In the genomic region with DNA sequence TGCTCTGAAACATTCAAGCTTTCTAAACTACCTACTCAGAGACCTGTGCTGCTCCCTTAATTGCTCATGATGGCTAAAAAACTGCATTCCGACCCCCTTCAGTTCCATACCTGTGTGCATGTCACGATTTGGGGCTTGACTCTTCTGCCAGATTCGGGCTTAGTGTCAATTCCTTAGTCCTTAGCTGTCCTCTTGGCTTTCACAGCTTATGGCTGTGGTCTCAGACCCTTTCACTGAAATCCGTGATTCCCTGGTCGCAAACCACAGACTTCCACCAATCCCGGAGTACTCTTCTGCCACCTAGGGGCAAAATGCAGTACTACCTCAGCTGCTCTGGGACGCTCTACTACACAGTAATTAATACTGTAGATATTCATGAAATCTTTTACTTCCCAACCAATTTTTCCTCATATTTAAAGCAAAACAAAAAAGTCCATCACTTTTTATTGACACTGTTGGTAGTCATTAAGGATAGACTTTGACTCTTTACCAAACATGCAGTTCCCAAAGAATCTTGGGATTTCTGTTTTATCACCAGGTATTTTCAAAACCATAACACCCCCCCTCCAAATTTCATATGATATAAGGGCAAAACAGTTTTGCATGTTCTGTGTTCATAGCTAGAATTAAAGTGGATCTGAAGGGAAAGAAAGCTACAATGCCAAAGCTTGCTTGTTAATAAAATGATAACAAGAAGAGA, we compare ENCODE assay signal across 7 cellular contexts.
A peak's percentile ranks its signal among the peaks of the same experiment; 100 is the strongest.
DNase-seq lines count a peak whose midpoint lies in the region; ATAC-seq, FAIRE-seq and TF ChIP-seq lines count a peak whose summit lies in the region.

No MANE protein-coding gene starts in this region.

- no peak overlapping the region for H3K4me3 ChIP-seq in GM06990 (replicated peaks; ENCODE audit: low read depth, low read length)
- no peak overlapping the region for H3K4me3 ChIP-seq in SJCRH30
- H3K4me3 ChIP-seq in K562, result no peak overlapping the region
- H3K4me3 ChIP-seq in iPS-20b (ENCODE audit: low read length), result peak overlapping the region; percentile 41

- intact Hi-C loops in K562 (cut with micrococcal nuclease), result no loop called here

- H3K27me3 ChIP-seq in GM06990 (replicated peaks; ENCODE audit: control insufficient read depth, insufficient read depth, low read length), result no peaks in the 10 kb centered on the region
- H3K27me3 ChIP-seq in SJCRH30, result no peaks in the 10 kb centered on the region
- no peaks in the 10 kb centered on the region for H3K27me3 ChIP-seq in K562 (ENCODE audit: control insufficient read depth in 2 of 2, insufficient read depth in 2 of 2, low read length in 2 of 2)
- no peaks in the 10 kb centered on the region for H3K27me3 ChIP-seq in iPS-20b (ENCODE audit: insufficient read depth, low read length)

- no peaks in the 10 kb centered on the region for H3K4me1 ChIP-seq in SJCRH30
- no peaks in the 10 kb centered on the region for H3K4me1 ChIP-seq in K562 (replicated peaks in 1 of 2; ENCODE audit: control insufficient read depth in 2 of 2, insufficient read depth in 2 of 2, low read length in 2 of 2)
- H3K4me1 ChIP-seq in iPS-20b (ENCODE audit: insufficient read depth, low read length), result peaks cover 8% of the 10 kb centered on the region; the same call in 1 of the 2 replicates

- H3K27ac ChIP-seq in SJCRH30, result no peak overlapping the region
- no peak overlapping the region for H3K27ac ChIP-seq in K562 (ENCODE audit: extremely low read depth, low read depth, low read length)
- H3K27ac ChIP-seq in iPS-20b (ENCODE audit: low read length), result no peak overlapping the region

- peak; percentile 40 for FAIRE-seq in K562 (lab: Jason Lieb, UNC)

- H3K36me3 ChIP-seq in GM06990 (ENCODE audit: control insufficient read depth, insufficient read depth, low read length), result no peaks in the 10 kb centered on the region
- no peaks in the 10 kb centered on the region for H3K36me3 ChIP-seq in SJCRH30
- H3K36me3 ChIP-seq in K562 (ENCODE audit: control insufficient read depth, insufficient read depth, low read length), result no peaks in the 10 kb centered on the region
- no peaks in the 10 kb centered on the region for H3K36me3 ChIP-seq in iPS-20b (ENCODE audit: insufficient read depth, low read depth, low read length)

- peak in 1 of 2 experiments; percentile 58; a peak in 2 of 4 replicates for TF ChIP-seq RAD21 in K562 (CRISPR knock-in tag; conservative IDR thresholded peaks at IDR 0.05 in 1 of 2, IDR thresholded peaks at IDR 0.05 in 1 of 2)

- BruUV-seq in K562 (replicated peaks; lab: Mats Ljungman, UMichigan), result no TSS peak

- no peaks in the 10 kb centered on the region for H4K20me1 ChIP-seq in K562 (replicated peaks; ENCODE audit: control insufficient read depth, insufficient read depth, low read length)

- H3K9ac ChIP-seq in K562 (ENCODE audit: insufficient read depth in 1 of 2, low read depth in 2 of 2, low read length in 2 of 2), result no peak overlapping the region
- peak overlapping the region; percentile 33; the same call in 1 of the 2 replicates for H3K9ac ChIP-seq in iPS-20b (ENCODE audit: low read depth, low read length)

- H3K4me2 ChIP-seq in K562 (ENCODE audit: insufficient read depth, low read length), result no peak overlapping the region

- ATAC-seq in GM21526 (IDR thresholded peaks at IDR 0.05; ENCODE audit: low FRiP score, unreplicated experiment) (peak; percentile 74), K562 (peak; percentile 71; the same call in 1 of the 3 replicates)

- no peak overlapping the region for H2AFZ ChIP-seq in K562 (ENCODE audit: low read depth, low read length)

- POLR2A ChIA-PET in K562 (lab: Yijun Ruan, JAX), result no interaction called here

- peak; percentile 4 for DNase-seq in GM06990 (ENCODE audit: extremely low read depth, insufficient read length)
- peak; percentile 30 for DNase-seq in HuH-7 (ENCODE audit: low spot score)
- peak; percentile 65 to 85 for DNase-seq in SJCRH30
- peak; percentile 18 to 52 (median 38) for DNase-seq in K562 (ENCODE audit: extremely low read depth in 1 of 4, low spot score in 3 of 4)
- peak; percentile 17 for DNase-seq in stimulated activated CD4-positive, alpha-beta T cell treated with anti-CD3 and anti-CD28 coated beads, Interleukin-12 subunit alpha, Interleukin-12 subunit beta, amount 100 ng/mL, for 4 hours

- TF ChIP-seq EP300 in K562 (IDR thresholded peaks at IDR 0.05; ENCODE audit: low read length), result no peak

- no peaks in the 10 kb centered on the region for H3K9me1 ChIP-seq in K562 (ENCODE audit: control insufficient read depth, insufficient read depth, low read length)

- CTCF ChIA-PET in K562 (lab: Yijun Ruan, JAX; ENCODE audit: low intra/inter-chr PET ratio), result interaction anchor here (0.6 kb wide), 1 partner anchor 294 kb away, joined by 3 read pairs; no protein-coding TSS in a partner anchor

- no peak for TF ChIP-seq POLR2A in K562 (conservative IDR thresholded peaks at IDR 0.05)

- H3K79me2 ChIP-seq in K562 (ENCODE audit: control insufficient read depth, insufficient read depth, low read length), result no peaks in the 10 kb centered on the region

- H3K9me3 ChIP-seq in SJCRH30 (replicated peaks) (no peaks in the 10 kb centered on the region), K562 (replicated peaks; ENCODE audit: control insufficient read depth, insufficient read depth, low read depth, low read length) (no peaks in the 10 kb centered on the region), iPS-20b (ENCODE audit: insufficient read depth, low read depth, low read length) (no peaks in the 10 kb centered on the region)

- WGBS in K562 (ENCODE audit: insufficient coverage, low coverage, missing lambda C conversion rate), result 2% methylated on average over 7 of the region's 7 CpGs

- in situ Hi-C loops in K562 (cut with MboI), result no loop called here

- peak; percentile 89 for TF ChIP-seq CTCF in GM06990 (IDR thresholded peaks at IDR 0.05; ENCODE audit: insufficient read depth, low read length, poor library complexity, severe bottlenecking)
- peak; percentile 48 to 69 (median 62) for TF ChIP-seq CTCF in K562 (IDR thresholded peaks at IDR 0.05 in 2 of 3, conservative IDR thresholded peaks at IDR 0.05 in 1 of 3; ENCODE audit: insufficient read depth in 2 of 3, low read depth in 1 of 3, low read length in 3 of 3)

TF ChIP-seq in K562, 482 proteins besides CTCF, POLR2A, EP300 and RAD21 (continues in another document):
- TF ChIP-seq, protein P1, sequence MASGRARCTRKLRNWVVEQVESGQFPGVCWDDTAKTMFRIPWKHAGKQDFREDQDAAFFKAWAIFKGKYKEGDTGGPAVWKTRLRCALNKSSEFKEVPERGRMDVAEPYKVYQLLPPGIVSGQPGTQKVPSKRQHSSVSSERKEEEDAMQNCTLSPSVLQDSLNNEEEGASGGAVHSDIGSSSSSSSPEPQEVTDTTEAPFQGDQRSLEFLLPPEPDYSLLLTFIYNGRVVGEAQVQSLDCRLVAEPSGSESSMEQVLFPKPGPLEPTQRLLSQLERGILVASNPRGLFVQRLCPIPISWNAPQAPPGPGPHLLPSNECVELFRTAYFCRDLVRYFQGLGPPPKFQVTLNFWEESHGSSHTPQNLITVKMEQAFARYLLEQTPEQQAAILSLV (tag; IDR thresholded peaks at IDR 0.05), result no peak
- no peak for TF ChIP-seq ZNF695 (CRISPR knock-in tag; IDR thresholded peaks at IDR 0.05)
- TF ChIP-seq LARP7 (IDR thresholded peaks at IDR 0.05), result no peak
- no peak for TF ChIP-seq SMAD4 (CRISPR knock-in tag; conservative IDR thresholded peaks at IDR 0.05)
- no peak for TF ChIP-seq HMGN3 (IDR thresholded peaks at IDR 0.05; ENCODE audit: borderline replicate concordance, extremely low read depth, insufficient read length, low read depth, low read length)
- TF ChIP-seq, protein P2, sequence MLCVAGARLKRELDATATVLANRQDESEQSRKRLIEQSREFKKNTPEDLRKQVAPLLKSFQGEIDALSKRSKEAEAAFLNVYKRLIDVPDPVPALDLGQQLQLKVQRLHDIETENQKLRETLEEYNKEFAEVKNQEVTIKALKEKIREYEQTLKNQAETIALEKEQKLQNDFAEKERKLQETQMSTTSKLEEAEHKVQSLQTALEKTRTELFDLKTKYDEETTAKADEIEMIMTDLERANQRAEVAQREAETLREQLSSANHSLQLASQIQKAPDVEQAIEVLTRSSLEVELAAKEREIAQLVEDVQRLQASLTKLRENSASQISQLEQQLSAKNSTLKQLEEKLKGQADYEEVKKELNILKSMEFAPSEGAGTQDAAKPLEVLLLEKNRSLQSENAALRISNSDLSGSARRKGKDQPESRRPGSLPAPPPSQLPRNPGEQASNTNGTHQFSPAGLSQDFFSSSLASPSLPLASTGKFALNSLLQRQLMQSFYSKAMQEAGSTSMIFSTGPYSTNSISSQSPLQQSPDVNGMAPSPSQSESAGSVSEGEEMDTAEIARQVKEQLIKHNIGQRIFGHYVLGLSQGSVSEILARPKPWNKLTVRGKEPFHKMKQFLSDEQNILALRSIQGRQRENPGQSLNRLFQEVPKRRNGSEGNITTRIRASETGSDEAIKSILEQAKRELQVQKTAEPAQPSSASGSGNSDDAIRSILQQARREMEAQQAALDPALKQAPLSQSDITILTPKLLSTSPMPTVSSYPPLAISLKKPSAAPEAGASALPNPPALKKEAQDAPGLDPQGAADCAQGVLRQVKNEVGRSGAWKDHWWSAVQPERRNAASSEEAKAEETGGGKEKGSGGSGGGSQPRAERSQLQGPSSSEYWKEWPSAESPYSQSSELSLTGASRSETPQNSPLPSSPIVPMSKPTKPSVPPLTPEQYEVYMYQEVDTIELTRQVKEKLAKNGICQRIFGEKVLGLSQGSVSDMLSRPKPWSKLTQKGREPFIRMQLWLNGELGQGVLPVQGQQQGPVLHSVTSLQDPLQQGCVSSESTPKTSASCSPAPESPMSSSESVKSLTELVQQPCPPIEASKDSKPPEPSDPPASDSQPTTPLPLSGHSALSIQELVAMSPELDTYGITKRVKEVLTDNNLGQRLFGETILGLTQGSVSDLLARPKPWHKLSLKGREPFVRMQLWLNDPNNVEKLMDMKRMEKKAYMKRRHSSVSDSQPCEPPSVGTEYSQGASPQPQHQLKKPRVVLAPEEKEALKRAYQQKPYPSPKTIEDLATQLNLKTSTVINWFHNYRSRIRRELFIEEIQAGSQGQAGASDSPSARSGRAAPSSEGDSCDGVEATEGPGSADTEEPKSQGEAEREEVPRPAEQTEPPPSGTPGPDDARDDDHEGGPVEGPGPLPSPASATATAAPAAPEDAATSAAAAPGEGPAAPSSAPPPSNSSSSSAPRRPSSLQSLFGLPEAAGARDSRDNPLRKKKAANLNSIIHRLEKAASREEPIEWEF (CRISPR knock-in tag; IDR thresholded peaks at IDR 0.05), result no peak
- no peak for TF ChIP-seq RBM39 (optimal IDR thresholded peaks at IDR 0.05; ENCODE audit: low read depth, low read length)
- no peak for TF ChIP-seq ZBED1 (IDR thresholded peaks at IDR 0.05)
- TF ChIP-seq ZNF263 (CRISPR knock-in tag; IDR thresholded peaks at IDR 0.05; ENCODE audit: borderline replicate concordance), result no peak
- TF ChIP-seq CREB1 (IDR thresholded peaks at IDR 0.05), result no peak
- no peak for TF ChIP-seq CREB1 (CRISPR knock-in tag; IDR thresholded peaks at IDR 0.05)
- TF ChIP-seq KDM4B (IDR thresholded peaks at IDR 0.05; ENCODE audit: borderline replicate concordance in 2 of 2, low read depth in 1 of 2), result no peak
- TF ChIP-seq SIRT6 (IDR thresholded peaks at IDR 0.05; ENCODE audit: low read depth, low read length), result no peak
- TF ChIP-seq HDAC3 (IDR thresholded peaks at IDR 0.05; ENCODE audit: borderline replicate concordance, partially characterized antibody), result no peak

Comparison
In these comparisons a context has a peak if more than half of its experiments do, and no peak if none do; other contexts are left out.
1. DNase-seq: peak in every context shown above with its lines; median percentile 75 in SJCRH30; 38 in K562; 30 in HuH-7; 17 in stimulated activated CD4-positive, alpha-beta T cell treated with anti-CD3 and anti-CD28 coated beads, Interleukin-12 subunit alpha, Interleukin-12 subunit beta, amount 100 ng/mL, for 4 hours; 4 in GM06990.